ENCODE assay signal across 16 cellular contexts in genomic region chr9:129676970-129677369, GRCh38. TPM values are rescaled to one million over a fixed set of nuclear protein-coding genes. Genes with fewer than 3 reads are reported as not detected.
A peak's percentile ranks its signal among the peaks of the same experiment; 100 is the strongest.
DNase-seq lines count a peak whose midpoint lies in the region; ATAC-seq, FAIRE-seq and TF ChIP-seq lines count a peak whose summit lies in the region.
"Had no signal": no experiment of that assay in that cellular context is flagged by ENCODE, and none has a peak within 500 bp of the region (broad histone marks: within the 10 kb centered on the region; RNA-seq: fewer than 3 reads in every experiment).

No MANE protein-coding gene starts in this region.

- intact Hi-C loops in activated CD8-positive, alpha-beta T cell treated with anti-CD3 and anti-CD28 coated beads for 36 hours (cut with micrococcal nuclease), result no loop called here

- POLR2A ChIA-PET in activated CD8-positive, alpha-beta T cell treated with anti-CD3 and anti-CD28 coated beads for 36 hours (lab: Charles Lee), result no interaction called here

- no peak for FAIRE-seq in GM12892 (lab: Jason Lieb, UNC)
- FAIRE-seq: TTC549 had no signal

- H3K4me3 Mint-ChIP-seq in activated CD8-positive, alpha-beta T cell treated with anti-CD3 and anti-CD28 coated beads for 36 hours, result no peak overlapping the region
- H3K4me3 Mint-ChIP-seq: activated naive CD8-positive, alpha-beta T cell; CD8-positive, alpha-beta memory T cell had no signal

- peaks cover 16% of the 10 kb centered on the region for H3K27me3 Mint-ChIP-seq in activated CD8-positive, alpha-beta T cell treated with anti-CD3 and anti-CD28 coated beads for 36 hours

- WGBS in smooth muscle cell (ENCODE audit: low lambda C conversion rate), result 47% methylated on average over 12 of the region's 12 CpGs

- H3K9ac ChIP-seq in NT2/D1 (ENCODE audit: insufficient read length, low read depth), result peak overlapping the region; percentile 58
- H3K9ac ChIP-seq in smooth muscle cell (ENCODE audit: low read depth), result no peak overlapping the region

- H3K4me3 ChIP-seq in NT2/D1 (ENCODE audit: insufficient read length, low read depth) (no peak overlapping the region), smooth muscle cell (no peak overlapping the region)
- H3K4me3 ChIP-seq: colonic mucosa, stomach had no signal

- H3K36me3 ChIP-seq in NT2/D1 (ENCODE audit: insufficient read depth, insufficient read length, low read length) (no peaks in the 10 kb centered on the region), smooth muscle cell (ENCODE audit: low read depth) (no peaks in the 10 kb centered on the region)
- H3K36me3 ChIP-seq: colonic mucosa, stomach had no signal

- no peaks in the 10 kb centered on the region for H3K4me1 Mint-ChIP-seq in activated CD8-positive, alpha-beta T cell treated with anti-CD3 and anti-CD28 coated beads for 36 hours (ENCODE audit: low read depth)
- H3K4me1 Mint-ChIP-seq: CD8-positive, alpha-beta memory T cell had no signal

- DNase-seq in GM03348 (ENCODE audit: low spot score) (peak; percentile 77), NT2/D1 (ENCODE audit: low read depth, low spot score) (no peak), fibroblast of the conjunctiva (ENCODE audit: low read depth) (peak; percentile 56), smooth muscle cell (lab: John Stamatoyannopoulos, UW; ENCODE audit: unreplicated experiment) (no peak), GM12892 (ENCODE audit: insufficient read length) (no peak), SKM-1 treated with dmso at 0.1 percent for 144 hours (lab: John Stamatoyannopoulos, UW; ENCODE audit: unreplicated experiment) (no peak)
- no peak for DNase-seq in activated CD4-positive, CD25-positive, alpha-beta regulatory T cell treated with anti-CD3 and anti-CD28 coated beads, Interleukin-2, amount 50 U/mL, for 72 hours
- no peak for DNase-seq in activated CD8-positive, alpha-beta T cell treated with anti-CD3 and anti-CD28 coated beads for 36 hours
- DNase-seq: activated CD8-positive, alpha-beta memory T cell treated with anti-CD3 and anti-CD28 coated beads, Interleukin-2, amount 50 U/mL, for 4 hours; CD8-positive, alpha-beta memory T cell; colonic mucosa; stomach had no signal

- CTCF ChIA-PET in activated CD8-positive, alpha-beta T cell treated with anti-CD3 and anti-CD28 coated beads for 36 hours (lab: Charles Lee), result interaction anchor here (1.8 kb wide), 1 partner anchor 49 kb away, joined by 5 read pairs; no protein-coding TSS in a partner anchor

- TF ChIP-seq CTCF in smooth muscle cell (IDR thresholded peaks at IDR 0.05; ENCODE audit: borderline replicate concordance, insufficient read depth, poor library complexity, severe bottlenecking), result no peak
- TF ChIP-seq CTCF in activated CD8-positive, alpha-beta T cell treated with anti-CD3 and anti-CD28 coated beads for 36 hours (IDR thresholded peaks at IDR 0.05), result no peak

- H3K27ac Mint-ChIP-seq in activated CD8-positive, alpha-beta T cell treated with anti-CD3 and anti-CD28 coated beads for 36 hours, result no peak overlapping the region
- H3K27ac Mint-ChIP-seq: activated naive CD8-positive, alpha-beta T cell; CD8-positive, alpha-beta memory T cell had no signal

- peak overlapping the region; percentile 36 for H3K4me2 ChIP-seq in smooth muscle cell

- H3K27me3 ChIP-seq in NT2/D1 (ENCODE audit: insufficient read depth, insufficient read length) (no peaks in the 10 kb centered on the region), smooth muscle cell (ENCODE audit: low read depth) (no peaks in the 10 kb centered on the region)
- H3K27me3 ChIP-seq: colonic mucosa had no signal

- H4K20me1 ChIP-seq in smooth muscle cell (ENCODE audit: low read depth), result peaks cover 98% of the 10 kb centered on the region

- H3K9me3 ChIP-seq in NT2/D1 (ENCODE audit: insufficient read depth, low read length), result no peaks in the 10 kb centered on the region
- no peaks in the 10 kb centered on the region for H3K9me3 ChIP-seq in smooth muscle cell (replicated peaks; ENCODE audit: low read depth)
- H3K9me3 ChIP-seq: colonic mucosa, stomach had no signal

- no peak overlapping the region for H3K27ac ChIP-seq in smooth muscle cell (ENCODE audit: low read depth)
- H3K27ac ChIP-seq: colonic mucosa, HL-60, stomach had no signal

- no peaks in the 10 kb centered on the region for H3K36me3 Mint-ChIP-seq in activated CD8-positive, alpha-beta T cell treated with anti-CD3 and anti-CD28 coated beads for 36 hours (ENCODE audit: low read depth)
- H3K36me3 Mint-ChIP-seq: activated naive CD8-positive, alpha-beta T cell; CD8-positive, alpha-beta memory T cell had no signal

- H3K79me2 ChIP-seq in smooth muscle cell (ENCODE audit: low read depth), result peaks cover 74% of the 10 kb centered on the region

- no peaks in the 10 kb centered on the region for H3F3A ChIP-seq in smooth muscle cell (ENCODE audit: low read depth)

- no peaks in the 10 kb centered on the region for H3K9me3 Mint-ChIP-seq in activated CD8-positive, alpha-beta T cell treated with anti-CD3 and anti-CD28 coated beads for 36 hours
- H3K9me3 Mint-ChIP-seq: CD8-positive, alpha-beta memory T cell had no signal

- peaks cover 32% of the 10 kb centered on the region for H3K4me1 ChIP-seq in NT2/D1 (ENCODE audit: insufficient read depth, insufficient read length)
- peaks cover 10% of the 10 kb centered on the region for H3K4me1 ChIP-seq in smooth muscle cell (ENCODE audit: low read depth)
- H3K4me1 ChIP-seq: colonic mucosa had no signal

- TF ChIP-seq POLR2A in GM12892 (IDR thresholded peaks at IDR 0.05; ENCODE audit: low read depth, low read length), result no peak

- no peak overlapping the region for H2AFZ ChIP-seq in smooth muscle cell (ENCODE audit: low read depth)

- no peak for ATAC-seq in activated CD8-positive, alpha-beta T cell treated with anti-CD3 and anti-CD28 coated beads for 36 hours

RNA-seq across cellular contexts. Expression of gene PRRX2, which starts 11.5 kb away (rescaled TPM):
- 59.9 and 87.7 TPM in 2 replicates for total RNA-seq in smooth muscle cell
- 180 and 234 TPM in 2 replicates for polyA plus RNA-seq in smooth muscle cell
- total RNA-seq in activated CD8-positive, alpha-beta T cell treated with anti-CD3 and anti-CD28 coated beads for 36 hours, result 1 to 10 TPM in 1 of 2 experiments, under 1 TPM in 1; 0.85 to 1.2 TPM
- polyA plus RNA-seq in GM12892 (2012; ENCODE audit: missing spikeins), result not detected
- polyA plus RNA-seq: CD8-positive, alpha-beta memory T cell had no signal

RNA-seq across cellular contexts. Expression of gene ASB6, which starts 35.0 kb away (rescaled TPM):
- total RNA-seq in smooth muscle cell, result 10.9 and 13.8 TPM in 2 replicates
- polyA plus RNA-seq in smooth muscle cell, result 22.2 and 26.0 TPM in 2 replicates
- 10 to 100 TPM; 16.6 TPM for total RNA-seq in activated CD8-positive, alpha-beta T cell treated with anti-CD3 and anti-CD28 coated beads for 36 hours
- polyA plus RNA-seq in GM12892 (2012; ENCODE audit: missing spikeins), result 4.2 TPM

RNA-seq across cellular contexts. Expression of gene NTMT1, which starts 51.0 kb away (rescaled TPM):
- 24.7 and 42.9 TPM in 2 replicates for total RNA-seq in smooth muscle cell
- 118 and 129 TPM in 2 replicates for polyA plus RNA-seq in smooth muscle cell
- total RNA-seq in activated CD8-positive, alpha-beta T cell treated with anti-CD3 and anti-CD28 coated beads for 36 hours, result 10 to 100 TPM; 69.5 to 74.4 TPM
- polyA plus RNA-seq in GM12892 (2012; ENCODE audit: missing spikeins), result 22.3 TPM

RNA-seq across cellular contexts. Expression of gene C9orf50, which starts 56.1 kb away (rescaled TPM):
- not detected in 2 replicates for total RNA-seq in smooth muscle cell
- polyA plus RNA-seq in smooth muscle cell, result 0.59 TPM in 1 of 2 replicates, not detected in the other
- total RNA-seq in activated CD8-positive, alpha-beta T cell treated with anti-CD3 and anti-CD28 coated beads for 36 hours, result not detected
- not detected for polyA plus RNA-seq in GM12892 (2012; ENCODE audit: missing spikeins)
- total RNA-seq: CD8-positive, alpha-beta memory T cell; colonic mucosa; fibroblast of villous mesenchyme; stomach had no signal
- polyA plus RNA-seq: CD8-positive, alpha-beta memory T cell had no signal

Comparison
In these comparisons a context has a peak if more than half of its experiments do, and no peak if none do; other contexts are left out.
1. DNase-seq: peak in GM03348 (single experiment) and fibroblast of the conjunctiva (single experiment); none in NT2/D1 (single experiment), smooth muscle cell (single experiment), activated CD4-positive, CD25-positive, alpha-beta regulatory T cell treated with anti-CD3 and anti-CD28 coated beads, Interleukin-2, amount 50 U/mL, for 72 hours (single experiment), activated CD8-positive, alpha-beta T cell treated with anti-CD3 and anti-CD28 coated beads for 36 hours (single experiment), GM12892 (single experiment) and SKM-1 treated with dmso at 0.1 percent for 144 hours (single experiment).
2. RNA of gene PRRX2, which starts 11.5 kb away (total RNA-seq): 59.9 to 87.7 TPM in smooth muscle cell; 0.85 to 1.2 TPM in activated CD8-positive, alpha-beta T cell treated with anti-CD3 and anti-CD28 coated beads for 36 hours; every median in the first group is over 10 times any median in the second.